Comparison of ENCODE assay signal across 1 cellular context in genomic region chr18:12317664-12318333, GRCh38.
TF ChIP-seq lines count a peak whose summit lies in the region.

No MANE protein-coding gene starts in this region.

TF ChIP-seq in SK-N-SH treated with all-trans-retinoic acid at 6 μM for 48 hours, 23 proteins besides CTCF, POLR2A, EP300 and RAD21 (continued from another document):
- TF ChIP-seq ESRRG (CRISPR knock-in tag; IDR thresholded peaks at IDR 0.05) (no peak), SNAI2 (CRISPR knock-in tag; IDR thresholded peaks at IDR 0.05) (no peak), POU6F1 (CRISPR knock-in tag; IDR thresholded peaks at IDR 0.05; ENCODE audit: borderline replicate concordance, low read depth) (no peak)
